Comparison of ENCODE assay signal across 1 cellular context in genomic region chr22:42270512-42271190, GRCh38.
A peak's percentile ranks its signal among the peaks of the same experiment; 100 is the strongest.
TF ChIP-seq lines count a peak whose summit lies in the region.

TCF20 (minus strand) TSS chr22:42270653; CDS start chr22:42215305, 55,348 bp downstream.

TF ChIP-seq in GM12878, 131 proteins besides CTCF, POLR2A, EP300 and RAD21 (continued from another document):
- TF ChIP-seq IKZF2 (IDR thresholded peaks at IDR 0.05) (no peak), BCL11A (IDR thresholded peaks at IDR 0.05; ENCODE audit: low read depth, low read length) (no peak), IKZF1 (conservative IDR thresholded peaks at IDR 0.05) (peak; percentile 64), WRNIP1 (IDR thresholded peaks at IDR 0.05; ENCODE audit: borderline replicate concordance, low read depth, low read length) (no peak), MAX (IDR thresholded peaks at IDR 0.05; ENCODE audit: low read depth, low read length) (peak; percentile 58), NR2F1 (conservative IDR thresholded peaks at IDR 0.05) (peak; percentile 55; the same call in 1 of the 2 replicates), POLR2AphosphoS2 (IDR thresholded peaks at IDR 0.05; ENCODE audit: low read depth, low read length) (no peak), SMARCA5 (IDR thresholded peaks at IDR 0.05) (no peak), GATAD2B (conservative IDR thresholded peaks at IDR 0.05; ENCODE audit: low read depth) (peak; percentile 59; the same call in 1 of the 2 replicates), BACH1 (IDR thresholded peaks at IDR 0.05; ENCODE audit: borderline replicate concordance) (peak; percentile 31; the same call in 1 of the 2 replicates), LARP7 (IDR thresholded peaks at IDR 0.05) (peak; percentile 71), TAF1 (IDR thresholded peaks at IDR 0.05; ENCODE audit: borderline replicate concordance, low read depth, low read length) (peak; percentile 35; the same call in 1 of the 2 replicates), ZNF217 (IDR thresholded peaks at IDR 0.05) (no peak), DPF2 (IDR thresholded peaks at IDR 0.05) (0 out of 2 replicates have a peak, but pooled peaks have one; percentile 23), YY1 (IDR thresholded peaks at IDR 0.05; ENCODE audit: low read depth, low read length) (0 out of 2 replicates have a peak, but pooled peaks have one; percentile 22), RBBP5 (conservative IDR thresholded peaks at IDR 0.05) (no peak), ATF3 (IDR thresholded peaks at IDR 0.05; ENCODE audit: borderline replicate concordance, extremely low read depth, low read depth, low read length) (peak; percentile 57; the same call in 1 of the 2 replicates), USF1 (IDR thresholded peaks at IDR 0.05; ENCODE audit: borderline replicate concordance, extremely low read length, insufficient read depth, low read depth, low read length) (peak; percentile 82), USF2 (IDR thresholded peaks at IDR 0.05; ENCODE audit: borderline replicate concordance, low read depth, low read length) (peak; percentile 64), NKRF (conservative IDR thresholded peaks at IDR 0.05) (peak; percentile 52; the same call in 1 of the 2 replicates), CBX5 (IDR thresholded peaks at IDR 0.05; ENCODE audit: low read depth) (no peak), MEF2A (IDR thresholded peaks at IDR 0.05; ENCODE audit: insufficient read depth, low read depth, low read length) (no peak), ZNF24 (IDR thresholded peaks at IDR 0.05) (no peak)
- TF ChIP-seq, protein P1, sequence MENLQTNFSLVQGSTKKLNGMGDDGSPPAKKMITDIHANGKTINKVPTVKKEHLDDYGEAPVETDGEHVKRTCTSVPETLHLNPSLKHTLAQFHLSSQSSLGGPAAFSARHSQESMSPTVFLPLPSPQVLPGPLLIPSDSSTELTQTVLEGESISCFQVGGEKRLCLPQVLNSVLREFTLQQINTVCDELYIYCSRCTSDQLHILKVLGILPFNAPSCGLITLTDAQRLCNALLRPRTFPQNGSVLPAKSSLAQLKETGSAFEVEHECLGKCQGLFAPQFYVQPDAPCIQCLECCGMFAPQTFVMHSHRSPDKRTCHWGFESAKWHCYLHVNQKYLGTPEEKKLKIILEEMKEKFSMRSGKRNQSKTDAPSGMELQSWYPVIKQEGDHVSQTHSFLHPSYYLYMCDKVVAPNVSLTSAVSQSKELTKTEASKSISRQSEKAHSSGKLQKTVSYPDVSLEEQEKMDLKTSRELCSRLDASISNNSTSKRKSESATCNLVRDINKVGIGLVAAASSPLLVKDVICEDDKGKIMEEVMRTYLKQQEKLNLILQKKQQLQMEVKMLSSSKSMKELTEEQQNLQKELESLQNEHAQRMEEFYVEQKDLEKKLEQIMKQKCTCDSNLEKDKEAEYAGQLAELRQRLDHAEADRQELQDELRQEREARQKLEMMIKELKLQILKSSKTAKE (IDR thresholded peaks at IDR 0.05; ENCODE audit: low read depth, poor library complexity, severe bottlenecking) = no peak
- TF ChIP-seq, protein P2, sequence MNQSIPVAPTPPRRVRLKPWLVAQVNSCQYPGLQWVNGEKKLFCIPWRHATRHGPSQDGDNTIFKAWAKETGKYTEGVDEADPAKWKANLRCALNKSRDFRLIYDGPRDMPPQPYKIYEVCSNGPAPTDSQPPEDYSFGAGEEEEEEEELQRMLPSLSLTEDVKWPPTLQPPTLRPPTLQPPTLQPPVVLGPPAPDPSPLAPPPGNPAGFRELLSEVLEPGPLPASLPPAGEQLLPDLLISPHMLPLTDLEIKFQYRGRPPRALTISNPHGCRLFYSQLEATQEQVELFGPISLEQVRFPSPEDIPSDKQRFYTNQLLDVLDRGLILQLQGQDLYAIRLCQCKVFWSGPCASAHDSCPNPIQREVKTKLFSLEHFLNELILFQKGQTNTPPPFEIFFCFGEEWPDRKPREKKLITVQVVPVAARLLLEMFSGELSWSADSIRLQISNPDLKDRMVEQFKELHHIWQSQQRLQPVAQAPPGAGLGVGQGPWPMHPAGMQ (IDR thresholded peaks at IDR 0.05; ENCODE audit: borderline replicate concordance) = no peak
- TF ChIP-seq, protein P3, sequence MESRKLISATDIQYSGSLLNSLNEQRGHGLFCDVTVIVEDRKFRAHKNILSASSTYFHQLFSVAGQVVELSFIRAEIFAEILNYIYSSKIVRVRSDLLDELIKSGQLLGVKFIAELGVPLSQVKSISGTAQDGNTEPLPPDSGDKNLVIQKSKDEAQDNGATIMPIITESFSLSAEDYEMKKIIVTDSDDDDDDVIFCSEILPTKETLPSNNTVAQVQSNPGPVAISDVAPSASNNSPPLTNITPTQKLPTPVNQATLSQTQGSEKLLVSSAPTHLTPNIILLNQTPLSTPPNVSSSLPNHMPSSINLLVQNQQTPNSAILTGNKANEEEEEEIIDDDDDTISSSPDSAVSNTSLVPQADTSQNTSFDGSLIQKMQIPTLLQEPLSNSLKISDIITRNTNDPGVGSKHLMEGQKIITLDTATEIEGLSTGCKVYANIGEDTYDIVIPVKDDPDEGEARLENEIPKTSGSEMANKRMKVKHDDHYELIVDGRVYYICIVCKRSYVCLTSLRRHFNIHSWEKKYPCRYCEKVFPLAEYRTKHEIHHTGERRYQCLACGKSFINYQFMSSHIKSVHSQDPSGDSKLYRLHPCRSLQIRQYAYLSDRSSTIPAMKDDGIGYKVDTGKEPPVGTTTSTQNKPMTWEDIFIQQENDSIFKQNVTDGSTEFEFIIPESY (IDR thresholded peaks at IDR 0.05) = peak; percentile 61; the same call in 1 of the 2 replicates
- TF ChIP-seq, protein P4, sequence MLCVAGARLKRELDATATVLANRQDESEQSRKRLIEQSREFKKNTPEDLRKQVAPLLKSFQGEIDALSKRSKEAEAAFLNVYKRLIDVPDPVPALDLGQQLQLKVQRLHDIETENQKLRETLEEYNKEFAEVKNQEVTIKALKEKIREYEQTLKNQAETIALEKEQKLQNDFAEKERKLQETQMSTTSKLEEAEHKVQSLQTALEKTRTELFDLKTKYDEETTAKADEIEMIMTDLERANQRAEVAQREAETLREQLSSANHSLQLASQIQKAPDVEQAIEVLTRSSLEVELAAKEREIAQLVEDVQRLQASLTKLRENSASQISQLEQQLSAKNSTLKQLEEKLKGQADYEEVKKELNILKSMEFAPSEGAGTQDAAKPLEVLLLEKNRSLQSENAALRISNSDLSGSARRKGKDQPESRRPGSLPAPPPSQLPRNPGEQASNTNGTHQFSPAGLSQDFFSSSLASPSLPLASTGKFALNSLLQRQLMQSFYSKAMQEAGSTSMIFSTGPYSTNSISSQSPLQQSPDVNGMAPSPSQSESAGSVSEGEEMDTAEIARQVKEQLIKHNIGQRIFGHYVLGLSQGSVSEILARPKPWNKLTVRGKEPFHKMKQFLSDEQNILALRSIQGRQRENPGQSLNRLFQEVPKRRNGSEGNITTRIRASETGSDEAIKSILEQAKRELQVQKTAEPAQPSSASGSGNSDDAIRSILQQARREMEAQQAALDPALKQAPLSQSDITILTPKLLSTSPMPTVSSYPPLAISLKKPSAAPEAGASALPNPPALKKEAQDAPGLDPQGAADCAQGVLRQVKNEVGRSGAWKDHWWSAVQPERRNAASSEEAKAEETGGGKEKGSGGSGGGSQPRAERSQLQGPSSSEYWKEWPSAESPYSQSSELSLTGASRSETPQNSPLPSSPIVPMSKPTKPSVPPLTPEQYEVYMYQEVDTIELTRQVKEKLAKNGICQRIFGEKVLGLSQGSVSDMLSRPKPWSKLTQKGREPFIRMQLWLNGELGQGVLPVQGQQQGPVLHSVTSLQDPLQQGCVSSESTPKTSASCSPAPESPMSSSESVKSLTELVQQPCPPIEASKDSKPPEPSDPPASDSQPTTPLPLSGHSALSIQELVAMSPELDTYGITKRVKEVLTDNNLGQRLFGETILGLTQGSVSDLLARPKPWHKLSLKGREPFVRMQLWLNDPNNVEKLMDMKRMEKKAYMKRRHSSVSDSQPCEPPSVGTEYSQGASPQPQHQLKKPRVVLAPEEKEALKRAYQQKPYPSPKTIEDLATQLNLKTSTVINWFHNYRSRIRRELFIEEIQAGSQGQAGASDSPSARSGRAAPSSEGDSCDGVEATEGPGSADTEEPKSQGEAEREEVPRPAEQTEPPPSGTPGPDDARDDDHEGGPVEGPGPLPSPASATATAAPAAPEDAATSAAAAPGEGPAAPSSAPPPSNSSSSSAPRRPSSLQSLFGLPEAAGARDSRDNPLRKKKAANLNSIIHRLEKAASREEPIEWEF (IDR thresholded peaks at IDR 0.05; ENCODE audit: insufficient replicate concordance, low read depth, low read length) = no peak
- TF ChIP-seq, protein P5, sequence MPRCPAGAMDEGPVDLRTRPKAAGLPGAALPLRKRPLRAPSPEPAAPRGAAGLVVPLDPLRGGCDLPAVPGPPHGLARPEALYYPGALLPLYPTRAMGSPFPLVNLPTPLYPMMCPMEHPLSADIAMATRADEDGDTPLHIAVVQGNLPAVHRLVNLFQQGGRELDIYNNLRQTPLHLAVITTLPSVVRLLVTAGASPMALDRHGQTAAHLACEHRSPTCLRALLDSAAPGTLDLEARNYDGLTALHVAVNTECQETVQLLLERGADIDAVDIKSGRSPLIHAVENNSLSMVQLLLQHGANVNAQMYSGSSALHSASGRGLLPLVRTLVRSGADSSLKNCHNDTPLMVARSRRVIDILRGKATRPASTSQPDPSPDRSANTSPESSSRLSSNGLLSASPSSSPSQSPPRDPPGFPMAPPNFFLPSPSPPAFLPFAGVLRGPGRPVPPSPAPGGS (IDR thresholded peaks at IDR 0.05; ENCODE audit: borderline replicate concordance, insufficient read depth, low read depth, low read length, poor library complexity, severe bottlenecking) = no peak
- TF ChIP-seq, protein P6, sequence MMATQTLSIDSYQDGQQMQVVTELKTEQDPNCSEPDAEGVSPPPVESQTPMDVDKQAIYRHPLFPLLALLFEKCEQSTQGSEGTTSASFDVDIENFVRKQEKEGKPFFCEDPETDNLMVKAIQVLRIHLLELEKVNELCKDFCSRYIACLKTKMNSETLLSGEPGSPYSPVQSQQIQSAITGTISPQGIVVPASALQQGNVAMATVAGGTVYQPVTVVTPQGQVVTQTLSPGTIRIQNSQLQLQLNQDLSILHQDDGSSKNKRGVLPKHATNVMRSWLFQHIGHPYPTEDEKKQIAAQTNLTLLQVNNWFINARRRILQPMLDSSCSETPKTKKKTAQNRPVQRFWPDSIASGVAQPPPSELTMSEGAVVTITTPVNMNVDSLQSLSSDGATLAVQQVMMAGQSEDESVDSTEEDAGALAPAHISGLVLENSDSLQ (IDR thresholded peaks at IDR 0.05) = no peak
